In the genomic region with DNA sequence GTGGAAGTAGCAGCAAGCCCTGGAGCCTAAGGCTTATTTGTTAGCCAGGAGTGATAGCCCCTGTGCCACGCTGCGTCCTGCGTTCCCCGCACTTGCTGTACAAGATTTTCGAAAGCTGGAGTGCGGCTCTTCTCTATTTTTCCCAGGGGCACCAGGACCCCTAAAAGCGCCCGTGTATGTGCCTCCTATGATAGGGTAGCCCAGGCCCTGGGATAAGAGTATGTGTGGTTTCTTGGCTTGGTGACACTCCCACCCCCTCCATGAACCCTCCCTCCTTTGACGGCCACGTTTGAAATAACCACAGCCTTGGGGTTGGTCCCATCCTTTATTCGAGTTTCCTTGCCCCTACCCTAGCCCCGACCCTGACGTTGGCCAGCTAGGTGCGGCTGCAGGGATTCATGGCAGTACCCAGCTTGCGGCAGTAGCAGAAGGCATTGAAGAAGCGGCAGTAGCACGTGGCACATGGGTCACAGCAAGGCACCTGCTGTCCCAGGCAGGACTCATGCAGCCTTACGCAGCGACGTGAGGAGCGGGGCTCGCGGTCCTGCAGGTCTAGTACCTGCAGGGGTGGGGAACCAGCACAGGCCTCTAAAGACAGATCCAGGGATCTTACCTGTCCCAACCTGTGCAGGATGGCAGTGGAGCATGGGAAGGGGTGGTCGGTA, we compare ENCODE assay signal across 8 cellular contexts. TPM values are rescaled to one million over a fixed set of nuclear protein-coding genes. Genes with fewer than 3 reads are reported as not detected.
DNase-seq lines count a peak whose midpoint lies in the region; ATAC-seq and TF ChIP-seq lines count a peak whose summit lies in the region.

No MANE protein-coding gene starts in this region.

- no peak for TF ChIP-seq CTCF in WI38 (IDR thresholded peaks at IDR 0.05; ENCODE audit: low read depth, low read length)
- no peak for TF ChIP-seq CTCF in fibroblast of the aortic adventitia (IDR thresholded peaks at IDR 0.05; ENCODE audit: insufficient read depth, low read length)
- TF ChIP-seq CTCF in omental fat pad (IDR thresholded peaks at IDR 0.05) = no peak
- TF ChIP-seq CTCF in GM10248 (IDR thresholded peaks at IDR 0.05; ENCODE audit: control extremely low read depth, extremely low read depth, low read depth, missing control alignments) = no peak

- H3K4me3 ChIP-seq in GM08714 (ENCODE audit: low read length) (peak overlapping the region; percentile 81), WI38 (ENCODE audit: low read depth, low read length) (peak overlapping the region; percentile 84; the same call in 1 of the 2 replicates), fibroblast of the aortic adventitia (ENCODE audit: low read depth, low read length) (peak overlapping the region; percentile 70), skeletal muscle cell (ENCODE audit: low read depth, low read length) (peak overlapping the region; percentile 99)

- ATAC-seq in omental fat pad (ENCODE audit: low FRiP score) (no peak), sciatic nerve (no peak)

- intact Hi-C loops in sciatic nerve (cut with DNase I) = no loop called here

- no peak for DNase-seq in fibroblast of the aortic adventitia (ENCODE audit: low read depth)
- DNase-seq in skeletal muscle cell (ENCODE audit: low read depth) = no peak
- no peak for DNase-seq in omental fat pad (ENCODE audit: low spot score)
- no peak for DNase-seq in GM10248 (ENCODE audit: extremely low spot score)
- no peak for DNase-seq in sciatic nerve (ENCODE audit: low spot score)
- no peak for DNase-seq in NCI-H2107 (lab: John Stamatoyannopoulos, UW)

- POLR2A ChIA-PET in GM10248 (lab: Yijun Ruan, JAX) = interaction anchor here (0.6 to 1.2 kb wide), 2 partner anchors 10 to 84 kb away, joined by 3 read pairs; no protein-coding TSS in a partner anchor

- CTCF ChIA-PET in GM10248 (lab: Yijun Ruan, JAX) = interaction anchor here (1.1 to 7.5 kb wide), 10 partner anchors 11 to 185 kb away, joined by 3 to 76 read pairs (median 17); partner anchors contain the start of genes C16orf86 and ENKD1

RNA-seq across cellular contexts. Expression of gene AGRP, which starts 1.0 kb away (rescaled TPM):
- not detected in 2 replicates for total RNA-seq in fibroblast of the aortic adventitia (ENCODE audit: low replicate concordance)
- total RNA-seq in omental fat pad = not detected
- total RNA-seq in sciatic nerve = not detected

RNA-seq across cellular contexts. Expression of gene ATP6V0D1, which starts 1.4 kb away (rescaled TPM):
- total RNA-seq in fibroblast of the aortic adventitia (ENCODE audit: low replicate concordance) (47.8 and 114 TPM in 2 replicates), omental fat pad (100 to 1,000 TPM in 3 of 4 donors, 10 to 100 TPM in 1; 67.8 to 154 (median 124) TPM), sciatic nerve (46.4 TPM)

RNA-seq across cellular contexts. Expression of gene RIPOR1, which starts 46.2 kb away (rescaled TPM):
- total RNA-seq in fibroblast of the aortic adventitia (ENCODE audit: low replicate concordance) (29.3 and 64.7 TPM in 2 replicates), omental fat pad (10 to 100 TPM; 27.4 to 91.1 (median 64.8) TPM), sciatic nerve (116 TPM)

RNA-seq across cellular contexts. Expression of gene HSD11B2, which starts 51.5 kb away (rescaled TPM):
- total RNA-seq in fibroblast of the aortic adventitia (ENCODE audit: low replicate concordance) (not detected in 2 replicates), omental fat pad (1 to 10 TPM in 3 of 4 donors, not detected in 1; 1.7 to 2.7 (median 2.0) TPM), sciatic nerve (0.53 TPM)
